In genomic region chr10:10626734-10627133, GRCh38 we compare ENCODE assay signal across 31 cellular contexts.
"Had no signal": no experiment of that assay in that cellular context is flagged by ENCODE, and none has a peak within 500 bp of the region (broad histone marks: within the 10 kb centered on the region; RNA-seq: fewer than 3 reads in every experiment).

No MANE protein-coding gene starts in this region.

- H3K27ac ChIP-seq: adrenal gland, body of pancreas, PC-9, RWPE1, SJCRH30, SK-N-MC, WERI-Rb-1 had no signal

- H3K4me3 ChIP-seq: adrenal gland, body of pancreas, PC-9, SJCRH30, SK-N-MC had no signal

- ATAC-seq: activated CD8-positive, alpha-beta T cell treated with anti-CD3 and anti-CD28 coated beads, Interleukin-2, amount 10 ng/mL, durations not matched to agents 7 days and 5 days; activated naive CD4-positive, alpha-beta T cell treated with anti-CD3 and anti-CD28 coated beads, Interleukin-2, amount 50 U/mL, for 72 hours; body of pancreas had no signal

- H3K4me3 Mint-ChIP-seq: activated CD4-positive, alpha-beta T cell treated with anti-CD3 and anti-CD28 coated beads, Interleukin-2, amount 10 ng/mL, durations not matched to agents 24 days and 14 days; activated CD8-positive, alpha-beta T cell treated with anti-CD3 and anti-CD28 coated beads, Interleukin-2, amount 10 ng/mL, durations not matched to agents 7 days and 5 days; activated naive CD4-positive, alpha-beta T cell treated with anti-CD3 and anti-CD28 coated beads for 36 hours; activated T-cell treated with anti-CD3 and anti-CD28 coated beads, Interleukin-2, amount 50 U/mL, for 24 hours had no signal

- H3K36me3 Mint-ChIP-seq: activated naive CD4-positive, alpha-beta T cell treated with anti-CD3 and anti-CD28 coated beads, Interleukin-2, amount 50 U/mL, for 72 hours had no signal

- H3K27ac Mint-ChIP-seq: activated CD4-positive, alpha-beta T cell treated with anti-CD3 and anti-CD28 coated beads, Interleukin-2, amount 10 ng/mL, durations not matched to agents 24 days and 14 days; activated CD8-positive, alpha-beta T cell treated with anti-CD3 and anti-CD28 coated beads, Interleukin-2, amount 10 ng/mL, durations not matched to agents 7 days and 5 days; activated naive CD4-positive, alpha-beta T cell treated with anti-CD3 and anti-CD28 coated beads for 36 hours; activated naive CD4-positive, alpha-beta T cell treated with anti-CD3 and anti-CD28 coated beads, Interleukin-2, amount 50 U/mL, for 72 hours; activated T-cell treated with anti-CD3 and anti-CD28 coated beads, Interleukin-2, amount 50 U/mL, for 24 hours; activated T-helper 2 cell treated with anti-CD3 and anti-CD28 coated beads, Interferon-gamma antibody, Interleukin-2, Interleukin-4, amounts not matched to agents 10 μg/mL and 5 μg/mL and 100 μg/mL, durations not matched to agents 14 hours and 24 hours and 36 hours had no signal

- H3K4me1 Mint-ChIP-seq: activated CD4-positive, alpha-beta T cell treated with anti-CD3 and anti-CD28 coated beads, Interleukin-2, amount 10 ng/mL, durations not matched to agents 24 days and 14 days had no signal

- H3K9me3 Mint-ChIP-seq: activated CD4-positive, alpha-beta T cell treated with anti-CD3 and anti-CD28 coated beads, Interleukin-2, amount 10 ng/mL, durations not matched to agents 24 days and 14 days; activated naive CD4-positive, alpha-beta T cell treated with anti-CD3 and anti-CD28 coated beads for 36 hours; activated naive CD4-positive, alpha-beta T cell treated with anti-CD3 and anti-CD28 coated beads, Interleukin-2, amount 50 U/mL, for 72 hours; activated T-cell treated with anti-CD3 and anti-CD28 coated beads, Interleukin-2, amount 50 U/mL, for 24 hours; activated T-helper 2 cell treated with anti-CD3 and anti-CD28 coated beads, Interferon-gamma antibody, Interleukin-2, Interleukin-4, amounts not matched to agents 10 μg/mL and 5 μg/mL and 100 μg/mL, durations not matched to agents 14 hours and 24 hours and 36 hours had no signal

- H3K27me3 ChIP-seq: adrenal gland, body of pancreas, SJCRH30 had no signal

- H3K9me3 ChIP-seq: adrenal gland, body of pancreas, SJCRH30 had no signal

- H3K4me1 ChIP-seq: adrenal gland, body of pancreas had no signal

- H3K36me3 ChIP-seq: adrenal gland, SJCRH30, WERI-Rb-1 had no signal

- DNase-seq: activated CD4-positive, alpha-beta T cell treated with anti-CD3 and anti-CD28 coated beads for 1 hour; activated CD4-positive, alpha-beta T cell treated with anti-CD3 and anti-CD28 coated beads, Interleukin-2, amount 10 ng/mL, durations not matched to agents 24 days and 14 days; activated CD4-positive, alpha-beta T cell treated with anti-CD3 and anti-CD28 coated beads, Interleukin-2, amount 50 U/mL, for 4 hours; activated CD4-positive, CD25-positive, alpha-beta regulatory T cell; activated CD8-positive, alpha-beta T cell treated with anti-CD3 and anti-CD28 coated beads, Interleukin-2, amount 10 ng/mL, durations not matched to agents 7 days and 5 days; activated gamma-delta T cell; activated naive CD4-positive, alpha-beta T cell treated with anti-CD3 and anti-CD28 coated beads for 36 hours; activated T-cell treated with anti-CD3 and anti-CD28 coated beads, Interleukin-2, amount 50 U/mL, for 24 hours; adrenal gland; body of pancreas; caudate nucleus; Karpas-422; KBM-7; NCI-H1105; NCI-H1417 treated with DMSO at 0.1 percent for 48 hours; NCI-H187 treated with DMSO at 0.1 percent for 48 hours; NCI-H2081; NCI-H226; NCI-H446 treated with DMSO at 0.1 percent for 48 hours; NCI-H524; NCI-H69; NK-92 treated with Interleukin-12 subunit alpha and Interleukin-12 subunit beta, amount 100 ng/mL, for 24 hours; PC-9; SHP77; SJCRH30; T1000; WERI-Rb-1 had no signal
